16 cellular contexts compared by ENCODE assay signal in the genomic region with DNA sequence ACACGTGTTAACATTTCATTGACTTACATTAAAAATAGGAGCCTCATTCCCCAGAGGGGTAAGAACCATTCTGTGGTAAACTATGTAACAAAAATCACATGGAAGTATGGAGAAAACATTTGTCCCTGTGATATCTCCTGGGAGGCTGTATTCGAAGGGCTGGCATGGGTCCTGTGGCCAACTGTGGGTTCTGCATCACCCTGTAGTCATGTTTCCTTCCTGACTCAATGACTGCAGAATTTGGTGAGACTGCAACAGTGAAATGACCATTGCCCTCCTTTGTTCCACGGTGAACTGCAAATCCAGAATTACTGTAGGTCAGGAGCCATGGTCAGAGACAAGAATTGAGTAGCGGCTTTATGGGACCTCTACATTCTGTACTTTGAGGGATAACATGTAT. TPM values are rescaled to one million over a fixed set of nuclear protein-coding genes. Genes with fewer than 3 reads are reported as not detected.
DNase-seq lines count a peak whose midpoint lies in the region; ATAC-seq and TF ChIP-seq lines count a peak whose summit lies in the region.
"Had no signal": no experiment of that assay in that cellular context is flagged by ENCODE, and none has a peak within 500 bp of the region (broad histone marks: within the 10 kb centered on the region; RNA-seq: fewer than 3 reads in every experiment).

No MANE protein-coding gene starts in this region.

- peaks cover 37% of the 10 kb centered on the region for H3K4me1 ChIP-seq in ACC112 (ENCODE audit: control insufficient read depth, insufficient read depth, low read length, unreplicated experiment)
- peaks cover 2 to 4% of the 10 kb centered on the region in 2 experiments for H3K4me1 ChIP-seq in trophoblast cell (ENCODE audit: control insufficient read depth in 1 of 2, insufficient read depth in 2 of 2, low read length in 2 of 2)

- H4K8ac ChIP-seq in trophoblast cell (ENCODE audit: low read depth, low read length), result no peak overlapping the region

- H3K27ac ChIP-seq in ACC112 (ENCODE audit: low read depth, low read length), result peak overlapping the region; percentile 66
- H3K27ac ChIP-seq in trophoblast cell (ENCODE audit: low read depth, low read length), result no peak overlapping the region
- H3K27ac ChIP-seq: epithelial cell of prostate, lower lobe of right lung had no signal

- no peak overlapping the region for H3K9ac ChIP-seq in trophoblast cell (ENCODE audit: low read length)

- H3K4me3 ChIP-seq in ACC112 (ENCODE audit: low read depth, low read length), result no peak overlapping the region
- no peak overlapping the region for H3K4me3 ChIP-seq in trophoblast cell (ENCODE audit: low read depth, low read length)
- H3K4me3 ChIP-seq: lower lobe of right lung had no signal

- H3K4me1 Mint-ChIP-seq in HFFc6 (ENCODE audit: low read depth), result peaks cover 51% of the 10 kb centered on the region

- no peak overlapping the region for H2BK12ac ChIP-seq in trophoblast cell (ENCODE audit: low read length)

- H3K27me3 ChIP-seq in ACC112 (ENCODE audit: insufficient read depth, low read length), result no peaks in the 10 kb centered on the region
- peaks cover 12% of the 10 kb centered on the region for H3K27me3 ChIP-seq in trophoblast cell (ENCODE audit: insufficient read depth, low read length)

- H2BK120ac ChIP-seq in trophoblast cell (ENCODE audit: insufficient read depth, low read length, poor library complexity), result no peak overlapping the region

- peaks cover 33% of the 10 kb centered on the region for H3K79me2 ChIP-seq in ACC112 (ENCODE audit: control insufficient read depth, insufficient read depth, low read length, unreplicated experiment)
- H3K79me2 ChIP-seq in trophoblast cell (ENCODE audit: control insufficient read depth, insufficient read depth, low read length, poor library complexity), result peaks cover 5% of the 10 kb centered on the region

- H3K27ac Mint-ChIP-seq in HFFc6, result peak overlapping the region; percentile 92

- peaks cover 1% of the 10 kb centered on the region for H3K9me3 ChIP-seq in trophoblast cell (ENCODE audit: insufficient read depth, low read depth, low read length)
- H3K9me3 ChIP-seq: lower lobe of right lung had no signal

- H4K91ac ChIP-seq in trophoblast cell (ENCODE audit: low read depth, low read length), result no peak overlapping the region

- WGBS in trophoblast cell (ENCODE audit: extremely low coverage, insufficient coverage, insufficient read length), result no CpG with 5 or more reads among the region's 4 CpGs

- peak; percentile 11; the same call in 1 of the 2 replicates for TF ChIP-seq CTCF in HFFc6 (IDR thresholded peaks at IDR 0.05)

- peaks cover 16% of the 10 kb centered on the region; the same call in 1 of the 2 replicates for H3K36me3 Mint-ChIP-seq in HFFc6 (ENCODE audit: low read depth)

- H3K9me3 Mint-ChIP-seq in HFFc6, result no peaks in the 10 kb centered on the region
- H3K9me3 Mint-ChIP-seq: central memory CD8-positive, alpha-beta T cell had no signal

- peaks cover 1% of the 10 kb centered on the region; the same call in 1 of the 2 replicates for H3K27me3 Mint-ChIP-seq in HFFc6 (ENCODE audit: insufficient read depth)
- H3K27me3 Mint-ChIP-seq: central memory CD8-positive, alpha-beta T cell had no signal

- peak overlapping the region; percentile 81 for H3K4me3 Mint-ChIP-seq in HFFc6
- H3K4me3 Mint-ChIP-seq: central memory CD8-positive, alpha-beta T cell had no signal

- ATAC-seq in GM19467 (IDR thresholded peaks at IDR 0.05; ENCODE audit: unreplicated experiment), result no peak
- ATAC-seq in HG03565 (IDR thresholded peaks at IDR 0.05; ENCODE audit: unreplicated experiment), result no peak
- no peak for ATAC-seq in GM19397 (IDR thresholded peaks at IDR 0.05; ENCODE audit: unreplicated experiment)
- ATAC-seq: lower lobe of right lung had no signal

- no peak overlapping the region for H3K23ac ChIP-seq in trophoblast cell (ENCODE audit: low read length)

- no peak overlapping the region for H3K4me2 ChIP-seq in trophoblast cell (ENCODE audit: low read length)

- no peak overlapping the region for H2BK5ac ChIP-seq in trophoblast cell (ENCODE audit: low read depth, low read length, poor library complexity)

- H3K79me1 ChIP-seq in trophoblast cell (ENCODE audit: low read length), result peaks cover 5% of the 10 kb centered on the region

- DNase-seq in HFFc6 (peak; percentile 71), amniotic epithelial cell (ENCODE audit: low read depth) (peak; percentile 54), glomerular visceral epithelial cell (ENCODE audit: extremely low spot score) (peak; percentile 37), trophoblast cell (no peak)
- DNase-seq: activated CD8-positive, alpha-beta memory T cell treated with anti-CD3 and anti-CD28 coated beads for 24 hours; activated effector memory CD4-positive, alpha-beta T cell treated with anti-CD3 and anti-CD28 coated beads, Interleukin-2, amount 50 U/mL, for 16 hours; AML-193; lower lobe of right lung; NCI-H1417 treated with DMSO at 0.1 percent for 48 hours; NCI-H510A had no signal

- H3K4ac ChIP-seq in trophoblast cell (ENCODE audit: low read depth, low read length), result no peak overlapping the region

- H2AK5ac ChIP-seq in trophoblast cell (ENCODE audit: low read length), result no peak overlapping the region

- H3K14ac ChIP-seq in trophoblast cell (ENCODE audit: low read length), result no peak overlapping the region

- H2AFZ ChIP-seq in ACC112 (ENCODE audit: low read length, unreplicated experiment) (no peak overlapping the region), trophoblast cell (ENCODE audit: insufficient read depth, low read length, poor library complexity) (no peak overlapping the region)

- no peak overlapping the region for H4K12ac ChIP-seq in trophoblast cell (ENCODE audit: low read depth, low read length)

- H3K36me3 ChIP-seq in ACC112 (ENCODE audit: insufficient read depth, low read length), result no peaks in the 10 kb centered on the region
- H3K36me3 ChIP-seq in trophoblast cell (ENCODE audit: control insufficient read depth in 1 of 2, insufficient read depth in 2 of 2, low read length in 2 of 2), result no peaks in the 10 kb centered on the region
- H3K36me3 ChIP-seq: lower lobe of right lung had no signal

- no peak overlapping the region for H3K18ac ChIP-seq in trophoblast cell (ENCODE audit: low read length)

RNA-seq across cellular contexts. Expression of a gene that starts 3.6 kb away (rescaled TPM):
- total RNA-seq in HFFc6 (2021; fragmentation: NEBNext Ultra II Directional; extraction: Animal tissue kit (Norgen Biotek cat#: 25700)), result 10 to 100 TPM; 46.2 to 59.5 (median 53.2) TPM
- 0.41 and 0.49 TPM in 2 replicates for polyA plus RNA-seq in trophoblast cell (2013)

Comparison
In these comparisons a context has a peak if more than half of its experiments do, and no peak if none do; other contexts are left out.
1. DNase-seq: peak in HFFc6 (single experiment), amniotic epithelial cell (single experiment) and glomerular visceral epithelial cell (single experiment); none in trophoblast cell (0 of 2).